ENCODE assay signal across 8 cellular contexts in the genomic region with DNA sequence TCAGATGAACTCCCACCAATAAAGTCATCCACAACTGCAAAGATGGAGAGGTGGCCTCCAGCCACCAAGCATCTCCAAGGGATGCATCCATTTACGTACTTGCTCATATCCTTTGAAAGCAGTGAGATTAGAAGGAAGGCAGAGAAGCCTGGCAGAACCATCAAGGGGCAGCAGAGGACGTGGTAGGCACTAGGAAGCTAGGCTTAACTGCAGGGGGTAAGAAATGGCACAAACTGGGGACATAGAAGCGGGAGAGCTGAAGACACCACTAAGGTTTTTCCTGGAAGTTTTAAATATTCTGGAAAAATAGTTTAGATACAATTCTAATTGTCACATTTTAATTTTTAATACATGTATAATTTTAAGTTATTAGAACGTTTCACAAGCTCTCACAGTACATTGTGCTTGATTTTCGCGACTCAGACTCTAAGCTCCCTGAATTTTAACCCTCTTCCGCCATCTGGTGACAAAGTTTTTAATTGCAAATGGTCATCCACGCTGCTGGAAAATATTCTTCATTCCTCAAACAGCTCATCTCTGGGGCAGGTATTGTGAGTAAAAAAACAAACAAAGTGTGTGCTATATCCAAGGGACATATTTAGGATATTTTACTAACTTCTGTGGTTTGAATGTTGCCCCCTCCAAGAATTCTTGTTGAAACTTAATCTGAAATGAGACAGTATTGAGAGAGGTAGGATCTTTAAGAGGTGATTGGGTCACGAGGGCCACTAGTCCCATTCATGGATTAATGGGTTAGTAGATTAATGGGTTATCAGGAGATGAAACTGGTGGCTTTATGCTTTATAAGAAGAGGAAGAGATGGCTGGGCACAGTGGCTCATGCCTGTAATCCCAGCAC. TPM values are rescaled to one million over a fixed set of nuclear protein-coding genes. Genes with fewer than 3 reads are reported as not detected.
DNase-seq lines count a peak whose midpoint lies in the region; ATAC-seq and TF ChIP-seq lines count a peak whose summit lies in the region.

No MANE protein-coding gene starts in this region.

- TF ChIP-seq CTCF in sigmoid colon (IDR thresholded peaks at IDR 0.05) = peak; percentile 40 to 56 (median 50)

- intact Hi-C loops in left ventricle myocardium superior (cut with micrococcal nuclease) = loop anchor here (10.0 kb wide), 1 partner anchor 139 kb away; no protein-coding TSS in a partner anchor
- intact Hi-C loops in sigmoid colon (cut with DNase I) = loop anchor here (2.0 to 10.0 kb wide), 3 partner anchors 45 to 409 kb away; a partner anchor contains a TSS

- peaks cover 0 to 38% (median 35%) of the 10 kb centered on the region in 4 donors for H3K4me1 ChIP-seq in sigmoid colon

- H3K27ac ChIP-seq in sigmoid colon = no peak overlapping the region

- H3K27me3 ChIP-seq in sigmoid colon = no peaks in the 10 kb centered on the region

- WGBS in sigmoid colon, 2 donors = 27 to 31% methylated on average over 9 of the region's 9 CpGs

- DNase-seq in SHP77 (lab: John Stamatoyannopoulos, UW) (peak; percentile 11 to 22), SHP77 treated with DMSO at 0.1 percent for 48 hours (lab: John Stamatoyannopoulos, UW) (no peak), M059J (ENCODE audit: low read depth) (peak; percentile 77), RPMI8226 (peak; percentile 76), amniotic epithelial cell (ENCODE audit: low read depth) (peak; percentile 65), left ventricle myocardium superior (no peak), sigmoid colon (no peak)

- peaks cover 0 to 4% (median 0%) of the 10 kb centered on the region in 4 donors for H3K36me3 ChIP-seq in sigmoid colon

- ATAC-seq in left ventricle myocardium superior (peak; percentile 38), HG03521 (IDR thresholded peaks at IDR 0.05; ENCODE audit: unreplicated experiment) (no peak)

- H3K4me3 ChIP-seq in sigmoid colon = no peak overlapping the region

- no peaks in the 10 kb centered on the region for H3K9me3 ChIP-seq in sigmoid colon

- TF ChIP-seq EP300 in sigmoid colon (IDR thresholded peaks at IDR 0.05) = no peak

- no peak for TF ChIP-seq POLR2A in sigmoid colon (IDR thresholded peaks at IDR 0.05)

RNA-seq across cellular contexts. Expression of a gene that starts 1.6 kb away (rescaled TPM):
- 0.76 and 1.3 TPM in 2 replicates for total RNA-seq in M059J (2014; rRNA removed; shearing (Covaris generic))
- total RNA-seq in left ventricle myocardium superior (2.7 TPM), sigmoid colon (10 to 100 TPM in 2 of 4 donors, 1 to 10 TPM in 2; 7.6 to 15.0 (median 10.8) TPM)
- 1 to 10 TPM; 4.2 to 5.9 (median 5.1) TPM for polyA plus RNA-seq in sigmoid colon

RNA-seq across cellular contexts. Expression of a gene that starts 24.4 kb away (rescaled TPM):
- 526 and 639 TPM in 2 replicates for total RNA-seq in M059J (2014; rRNA removed; shearing (Covaris generic))
- total RNA-seq in left ventricle myocardium superior (1,799 TPM), sigmoid colon (100 to 1,000 TPM; 338 to 549 (median 474) TPM)
- 100 to 1,000 TPM; 549 to 768 (median 601) TPM for polyA plus RNA-seq in sigmoid colon

RNA-seq across cellular contexts. Expression of a gene that starts 30.5 kb away (rescaled TPM):
- total RNA-seq in M059J (2014; rRNA removed; shearing (Covaris generic)) = 185 and 299 TPM in 2 replicates
- total RNA-seq in left ventricle myocardium superior (7.0 TPM), sigmoid colon (10 to 100 TPM; 24.2 to 62.1 (median 43.5) TPM)
- 10 to 100 TPM; 24.0 to 26.8 (median 26.8) TPM for polyA plus RNA-seq in sigmoid colon

Comparison
In these comparisons a context has a peak if more than half of its experiments do, and no peak if none do; other contexts are left out.
1. DNase-seq: peak in SHP77 (2 of 2), M059J (single experiment), RPMI8226 (single experiment) and amniotic epithelial cell (single experiment); none in SHP77 treated with DMSO at 0.1 percent for 48 hours (single experiment), left ventricle myocardium superior (single experiment) and sigmoid colon (single experiment).